8 cellular contexts compared by ENCODE assay signal in genomic region chr6:27138837-27139752, GRCh38.
DNase-seq lines count a peak whose midpoint lies in the region; ATAC-seq and TF ChIP-seq lines count a peak whose summit lies in the region.

No MANE protein-coding gene starts in this region.

- H3K27me3 ChIP-seq in CD8-positive, alpha-beta T cell (ENCODE audit: insufficient read depth, low read length), result no peaks in the 10 kb centered on the region
- H3K27me3 ChIP-seq in HUES48 (ENCODE audit: control insufficient read depth, insufficient read depth, low read length) (no peaks in the 10 kb centered on the region), liver (ENCODE audit: control insufficient read depth in 4 of 4, insufficient read depth in 4 of 4, low read length in 3 of 4) (no peaks in the 10 kb centered on the region)

- H3K27ac Mint-ChIP-seq in CD8-positive, alpha-beta T cell, result peak overlapping the region; percentile 99

- 30% methylated on average over 36 of the region's 36 CpGs for WGBS in liver

- ATAC-seq in CD8-positive, alpha-beta T cell, result peak; percentile 77

- H3K4me1 ChIP-seq in CD8-positive, alpha-beta T cell (ENCODE audit: insufficient read depth, low read length), result peaks cover 33% of the 10 kb centered on the region
- H3K4me1 ChIP-seq in HUES48 (ENCODE audit: control insufficient read depth, insufficient read depth, low read length) (peaks cover 35% of the 10 kb centered on the region), liver (ENCODE audit: control insufficient read depth in 4 of 4, insufficient read depth in 4 of 4, low read length in 3 of 4) (peaks cover 0 to 6% (median under 1%) of the 10 kb centered on the region in 4 donors)

- H3K9me3 Mint-ChIP-seq in CD8-positive, alpha-beta T cell, result no peaks in the 10 kb centered on the region

- peaks cover 6% of the 10 kb centered on the region for H3K36me3 Mint-ChIP-seq in CD8-positive, alpha-beta T cell

- peaks cover 50% of the 10 kb centered on the region for H3K4me1 Mint-ChIP-seq in CD8-positive, alpha-beta T cell (ENCODE audit: low read depth)

- peak overlapping the region; percentile 97 for H3K9ac ChIP-seq in HUES48 (ENCODE audit: low read depth, low read length)
- H3K9ac ChIP-seq in liver (ENCODE audit: low read depth in 1 of 2, low read length in 2 of 2), result peak overlapping the region; percentile 37 to 74

- POLR2A ChIA-PET in CD8-positive, alpha-beta T cell (lab: Charles Lee), result interaction anchor here (0.6 to 3.9 kb wide), 10 partner anchors 9 to 983 kb away, joined by 3 to 25 read pairs (median 4); a partner anchor contains a TSS

- H3K36me3 ChIP-seq in CD8-positive, alpha-beta T cell (ENCODE audit: insufficient read depth, low read length), result no peaks in the 10 kb centered on the region
- H3K36me3 ChIP-seq in HUES48 (ENCODE audit: control insufficient read depth, insufficient read depth, low read length) (peaks cover 34% of the 10 kb centered on the region), liver (ENCODE audit: control insufficient read depth in 4 of 4, insufficient read depth in 3 of 4, low read depth in 1 of 4, low read length in 3 of 4) (peaks cover 0 to 7% (median 2%) of the 10 kb centered on the region in 4 donors)

- peak overlapping the region; percentile 96 for H3K4me3 Mint-ChIP-seq in CD8-positive, alpha-beta T cell

- TF ChIP-seq RAD21 in liver (IDR thresholded peaks at IDR 0.05), result peak in 1 of 2 donors; percentile 6

- TF ChIP-seq CTCF in CD8-positive, alpha-beta T cell (IDR thresholded peaks at IDR 0.05), result no peak
- TF ChIP-seq CTCF in GM20000 (IDR thresholded peaks at IDR 0.05; ENCODE audit: extremely low read depth, missing control alignments) (no peak), WI38 (IDR thresholded peaks at IDR 0.05; ENCODE audit: low read depth, low read length) (no peak), choroid plexus epithelial cell (conservative IDR thresholded peaks at IDR 0.05; ENCODE audit: low read depth, low read length) (peak; percentile 2), liver (IDR thresholded peaks at IDR 0.05; ENCODE audit: low read depth, low read length, missing input control) (no peak)

- DNase-seq in CD8-positive, alpha-beta T cell, result peak in 6 of 7 experiments; percentile 38 to 78 (median 60)
- peak; percentile 51 for DNase-seq in GM20000 (ENCODE audit: low spot score)
- DNase-seq in choroid plexus epithelial cell (ENCODE audit: low read depth), result peak; percentile 47
- DNase-seq in stimulated activated CD8-positive, alpha-beta memory T cell treated with anti-CD3 and anti-CD28 coated beads, Interleukin-15, amount 100 ng/mL, for 48 hours (ENCODE audit: low read depth in 2 of 2), result peak; percentile 65 to 69
- no peak for DNase-seq in NCI-H2081 treated with DMSO at 0.1 percent for 48 hours (lab: John Stamatoyannopoulos, UW)

- intact Hi-C loops in CD8-positive, alpha-beta T cell (cut with DNase I, micrococcal nuclease), result loop anchor here in 1 of 2 experiments (1.0 to 10.0 kb wide), 2 partner anchors 8 to 1726 kb away; no protein-coding TSS in a partner anchor

- peak overlapping the region; percentile 82 for H3K27ac ChIP-seq in CD8-positive, alpha-beta T cell (ENCODE audit: low read depth, low read length)
- H3K27ac ChIP-seq in HUES48 (ENCODE audit: low read depth, low read length) (peak overlapping the region; percentile 98), liver (ENCODE audit: low read depth in 1 of 2, low read length in 2 of 2) (peak overlapping the region; percentile 23 to 84)

- CTCF ChIA-PET in CD8-positive, alpha-beta T cell (lab: Charles Lee), result interaction anchor here (0.6 to 2.5 kb wide), 6 partner anchors 8 to 756 kb away, joined by 3 to 9 read pairs (median 4); a partner anchor contains a TSS

- H3K4me3 ChIP-seq in CD8-positive, alpha-beta T cell (ENCODE audit: low read depth, low read length), result peak overlapping the region; percentile 77
- H3K4me3 ChIP-seq in HUES48 (ENCODE audit: low read depth, low read length) (peak overlapping the region; percentile 82), WI38 (ENCODE audit: low read depth, low read length) (peak overlapping the region; percentile 71), choroid plexus epithelial cell (ENCODE audit: low read depth, low read length) (peak overlapping the region; percentile 74), liver (ENCODE audit: low read depth in 1 of 3, low read length in 3 of 3) (peak overlapping the region; percentile 35 to 47 (median 44))

- no peaks in the 10 kb centered on the region for H3K27me3 Mint-ChIP-seq in CD8-positive, alpha-beta T cell (ENCODE audit: low read depth)

- no peaks in the 10 kb centered on the region for H3K9me3 ChIP-seq in CD8-positive, alpha-beta T cell (ENCODE audit: low read length)
- H3K9me3 ChIP-seq in HUES48 (ENCODE audit: control insufficient read depth, insufficient read depth, low read length), result no peaks in the 10 kb centered on the region
- H3K9me3 ChIP-seq in liver (ENCODE audit: control insufficient read depth in 4 of 4, low read length in 3 of 4), result peaks cover 0 to 1% (median 0%) of the 10 kb centered on the region in 4 donors

TF ChIP-seq in liver, 16 proteins besides CTCF, POLR2A, EP300 and RAD21:
- TF ChIP-seq FOXA1 (IDR thresholded peaks at IDR 0.05), result no peak
- TF ChIP-seq JUND (IDR thresholded peaks at IDR 0.05), result no peak
- peak in 1 of 2 donors; percentile 13 for TF ChIP-seq RXRA (IDR thresholded peaks at IDR 0.05)
- TF ChIP-seq TAF1 (conservative IDR thresholded peaks at IDR 0.05), result peak; percentile 72
- peak in 1 of 2 donors; percentile 38 for TF ChIP-seq HNF4A (conservative IDR thresholded peaks at IDR 0.05)
- peak; percentile 8 for TF ChIP-seq MAX (IDR thresholded peaks at IDR 0.05)
- TF ChIP-seq SP1 (IDR thresholded peaks at IDR 0.05), result peak; percentile 66
- no peak for TF ChIP-seq FOXA2 (IDR thresholded peaks at IDR 0.05)
- TF ChIP-seq ZBTB33 (IDR thresholded peaks at IDR 0.05), result peak; percentile 44
- TF ChIP-seq NR2F2 (IDR thresholded peaks at IDR 0.05), result no peak
- TF ChIP-seq REST (IDR thresholded peaks at IDR 0.05), result peak; percentile 20
- peak in 1 of 2 donors; percentile 26 for TF ChIP-seq GABPA (IDR thresholded peaks at IDR 0.05 in 1 of 2, conservative IDR thresholded peaks at IDR 0.05 in 1 of 2)
- peak; percentile 49 for TF ChIP-seq YY1 (IDR thresholded peaks at IDR 0.05)
- no peak for TF ChIP-seq EGR1 (IDR thresholded peaks at IDR 0.05; ENCODE audit: low read depth in 2 of 2)
- no peak for TF ChIP-seq HNF4G (IDR thresholded peaks at IDR 0.05)
- no peak for TF ChIP-seq ATF3 (IDR thresholded peaks at IDR 0.05)
